ENCODE assay signal across 15 cellular contexts in the genomic region with DNA sequence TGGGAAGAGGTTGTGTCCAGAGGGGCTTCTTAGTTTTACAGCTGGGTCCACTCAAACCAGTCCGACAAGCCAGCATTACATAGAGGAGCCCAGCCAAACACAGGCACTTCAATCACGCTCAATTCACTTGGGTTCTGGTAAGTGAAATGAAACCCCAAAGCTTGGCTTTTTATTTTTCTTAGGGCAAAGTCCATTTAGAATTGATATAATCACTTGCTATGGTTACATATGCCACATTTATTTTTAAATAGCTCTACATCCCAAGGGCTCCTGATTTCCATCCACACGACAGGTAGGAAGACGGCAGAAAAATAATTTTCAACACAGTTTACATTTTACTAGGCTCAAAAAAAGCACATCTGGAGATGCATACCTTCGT.
DNase-seq lines count a peak whose midpoint lies in the region; ATAC-seq and TF ChIP-seq lines count a peak whose summit lies in the region.
"Had no signal": no experiment of that assay in that cellular context is flagged by ENCODE, and none has a peak within 500 bp of the region (broad histone marks: within the 10 kb centered on the region; RNA-seq: fewer than 3 reads in every experiment).

No MANE protein-coding gene starts in this region.

- H2BK12ac ChIP-seq in neuronal stem cell (ENCODE audit: low read length): no peak overlapping the region

- H2BK5ac ChIP-seq in neuronal stem cell (ENCODE audit: low read length): no peak overlapping the region

- peak; percentile 65 for ATAC-seq in left colon
- no peak for ATAC-seq in HG03439 (IDR thresholded peaks at IDR 0.05; ENCODE audit: unreplicated experiment)
- ATAC-seq: CD8-positive, alpha-beta T cell had no signal

- no peak overlapping the region for H3K27ac Mint-ChIP-seq in activated naive CD8-positive, alpha-beta T cell treated with anti-CD3 and anti-CD28 coated beads for 36 hours
- H3K27ac Mint-ChIP-seq: B cell; CD8-positive, alpha-beta T cell; H9 had no signal

- H3K23ac ChIP-seq in neuronal stem cell (ENCODE audit: low read depth, low read length, poor library complexity): no peak overlapping the region

- peak overlapping the region; percentile 59 for H3K27ac ChIP-seq in colonic mucosa
- H3K27ac ChIP-seq in neuronal stem cell (replicated peaks; ENCODE audit: low read length): no peak overlapping the region
- H3K27ac ChIP-seq in caudate nucleus (ENCODE audit: low read depth, low read length): no peak overlapping the region
- H3K27ac ChIP-seq: BLaER1 treated with 17β-estradiol and CSF1 and Interleukin-3, amounts not matched to agents 10 nM and 100 nM had no signal

- WGBS in neuronal stem cell (ENCODE audit: extremely low coverage in 2 of 2, insufficient read length in 2 of 2, insufficient replicate concordance in 1 of 2), 2 donors: no CpG with 5 or more reads among the region's 5 CpGs

- H3K9ac ChIP-seq in colonic mucosa (ENCODE audit: low read depth in 2 of 2, low read length in 2 of 2) (no peak overlapping the region), neuronal stem cell (ENCODE audit: low read depth, low read length, poor library complexity) (no peak overlapping the region)
- H3K9ac ChIP-seq: BLaER1 treated with 17β-estradiol and CSF1 and Interleukin-3, amounts not matched to agents 10 nM and 100 nM had no signal

- no peak overlapping the region for H3K4me3 ChIP-seq in colonic mucosa
- no peak overlapping the region for H3K4me3 ChIP-seq in neuronal stem cell (ENCODE audit: low read length in 2 of 2)
- H3K4me3 ChIP-seq: BLaER1 treated with 17β-estradiol and CSF1 and Interleukin-3, amounts not matched to agents 10 nM and 100 nM had no signal

- H3K79me1 ChIP-seq in neuronal stem cell (ENCODE audit: low read depth, low read length): no peaks in the 10 kb centered on the region

- no peak overlapping the region for H4K91ac ChIP-seq in neuronal stem cell (ENCODE audit: low read depth, low read length, poor library complexity)

- TF ChIP-seq CTCF in colonic mucosa (IDR thresholded peaks at IDR 0.05): no peak

- no peak overlapping the region for H2AK5ac ChIP-seq in neuronal stem cell (ENCODE audit: low read depth, low read length)

- no peak overlapping the region for H4K8ac ChIP-seq in neuronal stem cell (ENCODE audit: low read depth, low read length)

- no peak overlapping the region for H3K18ac ChIP-seq in neuronal stem cell (ENCODE audit: low read length)

- intact Hi-C loops in colonic mucosa (cut with DNase I): no loop called here
- intact Hi-C loops in left colon (cut with DNase I, micrococcal nuclease): no loop called here

- no peaks in the 10 kb centered on the region for H3K9me3 Mint-ChIP-seq in activated naive CD8-positive, alpha-beta T cell treated with anti-CD3 and anti-CD28 coated beads for 36 hours
- H3K9me3 Mint-ChIP-seq: CD8-positive, alpha-beta T cell; H9 had no signal

- H3K4me2 ChIP-seq in neuronal stem cell (ENCODE audit: insufficient read depth, low read length, poor library complexity, severe bottlenecking): no peak overlapping the region
- H3K4me2 ChIP-seq: BLaER1 treated with 17β-estradiol and CSF1 and Interleukin-3, amounts not matched to agents 10 nM and 100 nM had no signal

- no peak overlapping the region for H3K4me3 Mint-ChIP-seq in activated naive CD8-positive, alpha-beta T cell treated with anti-CD3 and anti-CD28 coated beads for 36 hours
- H3K4me3 Mint-ChIP-seq: B cell; CD8-positive, alpha-beta T cell; H9 had no signal

- peak overlapping the region; percentile 4 for H2AFZ ChIP-seq in neuronal stem cell (ENCODE audit: low read length)

- H3K4me1 ChIP-seq in colonic mucosa (no peaks in the 10 kb centered on the region), neuronal stem cell (ENCODE audit: control insufficient read depth in 2 of 2, insufficient read depth in 1 of 2, low read depth in 1 of 2, low read length in 2 of 2) (peaks cover 10 to 19% of the 10 kb centered on the region in 2 donors)
- H3K4me1 ChIP-seq: BLaER1 treated with 17β-estradiol and CSF1 and Interleukin-3, amounts not matched to agents 10 nM and 100 nM had no signal

- H2BK120ac ChIP-seq in neuronal stem cell (ENCODE audit: low read depth, low read length): no peak overlapping the region

- DNase-seq in colonic mucosa (no peak), left colon (no peak), neuronal stem cell (ENCODE audit: low spot score) (no peak), caudate nucleus (lab: John Stamatoyannopoulos, UW) (no peak)
- no peak for DNase-seq in activated naive CD8-positive, alpha-beta T cell treated with anti-CD3 and anti-CD28 coated beads for 36 hours
- DNase-seq: Calu3; CD8-positive, alpha-beta T cell; DMS 273 treated with DMSO at 0.1 percent for 48 hours; DMS53; DND-41; EL; H9 had no signal

- no peak overlapping the region for H2BK15ac ChIP-seq in neuronal stem cell (ENCODE audit: low read length)

- H3K4me1 Mint-ChIP-seq in activated naive CD8-positive, alpha-beta T cell treated with anti-CD3 and anti-CD28 coated beads for 36 hours: no peaks in the 10 kb centered on the region
- H3K4me1 Mint-ChIP-seq: B cell had no signal

- no peak overlapping the region for H3K14ac ChIP-seq in neuronal stem cell (ENCODE audit: low read length)

- H3K9me3 ChIP-seq in colonic mucosa (no peaks in the 10 kb centered on the region), neuronal stem cell (replicated peaks in 1 of 2; ENCODE audit: control insufficient read depth in 2 of 2, insufficient read depth in 1 of 2, low read depth in 1 of 2, low read length in 2 of 2) (no peaks in the 10 kb centered on the region)
- H3K9me3 ChIP-seq: BLaER1 treated with 17β-estradiol and CSF1 and Interleukin-3, amounts not matched to agents 10 nM and 100 nM had no signal

- no peaks in the 10 kb centered on the region for H3K36me3 ChIP-seq in colonic mucosa
- no peaks in the 10 kb centered on the region for H3K36me3 ChIP-seq in neuronal stem cell (replicated peaks in 1 of 2; ENCODE audit: control insufficient read depth in 2 of 2, insufficient read depth in 2 of 2, low read length in 2 of 2)
- H3K36me3 ChIP-seq: BLaER1 treated with 17β-estradiol and CSF1 and Interleukin-3, amounts not matched to agents 10 nM and 100 nM had no signal

- no peaks in the 10 kb centered on the region for H3K27me3 ChIP-seq in colonic mucosa
- H3K27me3 ChIP-seq in neuronal stem cell (ENCODE audit: control insufficient read depth in 3 of 3, insufficient read depth in 3 of 3, low read depth in 1 of 3, low read length in 3 of 3): no peaks in the 10 kb centered on the region
- H3K27me3 ChIP-seq: BLaER1 treated with 17β-estradiol and CSF1 and Interleukin-3, amounts not matched to agents 10 nM and 100 nM had no signal

- peaks cover 11% of the 10 kb centered on the region for H3K27me3 Mint-ChIP-seq in activated naive CD8-positive, alpha-beta T cell treated with anti-CD3 and anti-CD28 coated beads for 36 hours
- H3K27me3 Mint-ChIP-seq: B cell had no signal

- no peak overlapping the region for H3K4ac ChIP-seq in neuronal stem cell (ENCODE audit: low read length)

- H3K36me3 Mint-ChIP-seq in activated naive CD8-positive, alpha-beta T cell treated with anti-CD3 and anti-CD28 coated beads for 36 hours: no peaks in the 10 kb centered on the region
- H3K36me3 Mint-ChIP-seq: CD8-positive, alpha-beta T cell had no signal
